24 cellular contexts compared by ENCODE assay signal in the genomic region with DNA sequence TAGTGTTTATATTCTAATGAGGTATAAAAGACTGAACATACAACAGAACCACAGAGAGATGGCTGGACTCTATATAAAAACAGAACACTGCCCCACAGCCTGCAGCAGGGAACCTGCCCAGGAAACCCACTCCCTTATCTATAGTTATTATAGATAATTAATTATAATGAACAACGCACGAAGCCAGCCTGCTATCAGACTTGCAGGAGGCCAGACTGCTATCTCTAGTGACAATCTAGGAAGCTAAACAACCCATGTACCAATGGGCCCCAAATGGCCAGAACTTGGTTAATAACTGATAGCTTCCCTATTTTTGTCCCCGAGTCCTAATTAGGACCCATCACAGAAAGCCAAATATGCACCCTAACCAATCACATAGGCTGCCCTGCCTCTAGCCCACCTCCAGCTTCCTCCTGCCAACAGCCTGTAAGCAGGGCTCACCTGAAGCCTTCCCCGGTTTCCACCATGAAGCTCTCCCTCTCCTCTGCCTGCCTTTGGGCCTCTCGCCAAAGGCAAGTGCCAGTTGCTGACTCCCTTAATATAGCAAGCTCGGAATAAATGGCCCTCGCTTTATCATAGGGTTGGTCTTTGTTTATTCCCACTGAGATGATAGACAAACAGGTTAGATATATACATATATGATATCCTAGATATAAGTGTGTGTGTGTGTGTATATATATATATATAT.
"Had no signal": no experiment of that assay in that cellular context is flagged by ENCODE, and none has a peak within 500 bp of the region (broad histone marks: within the 10 kb centered on the region; RNA-seq: fewer than 3 reads in every experiment).

No MANE protein-coding gene starts in this region.

- H3K4me3 ChIP-seq: esophagus muscularis mucosa, gastroesophageal sphincter, left lung, lung, pancreas, prostate gland, skin epidermis, testis, tibial nerve, upper lobe of right lung, vagina had no signal

- H3K27me3 ChIP-seq: esophagus muscularis mucosa, gastroesophageal sphincter, pancreas, testis, tibial nerve, upper lobe of right lung, vagina had no signal

- H3K9me3 ChIP-seq: left lung, pancreas, prostate gland, testis, upper lobe of right lung, vagina had no signal

- DNase-seq: effector memory CD8-positive, alpha-beta T cell; glutamatergic neuron; immature natural killer cell; left lung; mesenchymal stem cell; midbrain; naive B cell; occipital lobe; pancreas; stimulated activated CD4-positive, alpha-beta T cell treated with anti-CD3 and anti-CD28 coated beads, Interleukin-2, amount 100 ng/mL, for 24 hours; stimulated activated CD4-positive, alpha-beta T cell treated with anti-CD3 and anti-CD28 coated beads, Interleukin-4, amount 100 ng/mL, for 4 hours; stimulated activated naive CD8-positive, alpha-beta T cell treated with anti-CD3 and anti-CD28 coated beads, Interleukin-15, Interleukin-2, amounts not matched to agents 100 U/mL and 50 U/mL, for 24 hours; testis; upper lobe of right lung had no signal

- ATAC-seq: effector memory CD8-positive, alpha-beta T cell; gastroesophageal sphincter; left lung; pancreas; sciatic nerve; stimulated activated naive CD8-positive, alpha-beta T cell treated with anti-CD3 and anti-CD28 coated beads, Interleukin-15, Interleukin-2, amounts not matched to agents 100 U/mL and 50 U/mL, for 24 hours; upper lobe of right lung had no signal

- H3K27ac ChIP-seq: epithelial cell of prostate, esophagus muscularis mucosa, gastroesophageal sphincter, left lung, pancreas, prostate gland, skin epidermis, testis, tibial nerve, upper lobe of right lung had no signal

- H3K36me3 Mint-ChIP-seq: immature natural killer cell, naive B cell had no signal

- H3K4me1 ChIP-seq: prostate gland had no signal

- H3K27ac Mint-ChIP-seq: nephron had no signal

- H3K4me3 Mint-ChIP-seq: effector memory CD8-positive, alpha-beta T cell; immature natural killer cell; naive B cell; nephron had no signal

- H3K9me3 Mint-ChIP-seq: effector memory CD8-positive, alpha-beta T cell; immature natural killer cell; naive B cell; nephron had no signal

- H3K36me3 ChIP-seq: esophagus muscularis mucosa, gastroesophageal sphincter, left lung, pancreas, prostate gland, tibial nerve, upper lobe of right lung, vagina had no signal
